In genomic region chr10:123442901-123443300, GRCh38 we compare ENCODE assay signal across 17 cellular contexts.
DNase-seq lines count a peak whose midpoint lies in the region; ATAC-seq, FAIRE-seq and TF ChIP-seq lines count a peak whose summit lies in the region.
"Had no signal": no experiment of that assay in that cellular context is flagged by ENCODE, and none has a peak within 500 bp of the region (broad histone marks: within the 10 kb centered on the region; RNA-seq: fewer than 3 reads in every experiment).

No MANE protein-coding gene starts in this region.

- peak; percentile 97 for FAIRE-seq in GM19239 (lab: Jason Lieb, UNC)
- FAIRE-seq in HTR-8/SVneo (lab: Jason Lieb, UNC) = no peak

- intact Hi-C loops in stomach (cut with DNase I; ENCODE audit: low total_unique reads) = no loop called here
- intact Hi-C loops in heart left ventricle (cut with DNase I) = no loop called here

- H3K4me3 ChIP-seq in stomach (no peak overlapping the region), heart left ventricle (no peak overlapping the region)
- H3K4me3 ChIP-seq: dorsolateral prefrontal cortex, SJSA1 had no signal

- H3K36me3 ChIP-seq in stomach = no peaks in the 10 kb centered on the region
- H3K36me3 ChIP-seq in heart left ventricle = no peaks in the 10 kb centered on the region
- H3K36me3 ChIP-seq: SJSA1 had no signal

- no peak overlapping the region for H3K27ac ChIP-seq in stomach
- H3K27ac ChIP-seq in heart left ventricle = no peak overlapping the region
- H3K27ac ChIP-seq: dorsolateral prefrontal cortex, SJSA1, VCaP had no signal

- ATAC-seq in GM21737 (IDR thresholded peaks at IDR 0.05; ENCODE audit: unreplicated experiment) (peak; percentile 79), HG03103 (IDR thresholded peaks at IDR 0.05; ENCODE audit: low read depth, unreplicated experiment) (peak; percentile 73), heart left ventricle (no peak)

- peak; percentile 72 for DNase-seq in GM10266 (ENCODE audit: extremely low spot score)
- DNase-seq in GM19239 (ENCODE audit: insufficient read length, low spot score) = peak; percentile 77
- DNase-seq in HTR-8/SVneo (ENCODE audit: insufficient read length, low spot score) = no peak
- DNase-seq in stomach = no peak
- DNase-seq in heart left ventricle = no peak
- no peak for DNase-seq in occipital lobe (lab: John Stamatoyannopoulos, UW)
- DNase-seq: activated T-cell treated with anti-CD3 and anti-CD28 coated beads, Interleukin-2, amount 50 U/mL, for 24 hours; amygdala; Caco-2; dorsolateral prefrontal cortex; foreskin fibroblast; islet precursor cell; NCI-H524 had no signal

- H3K4me1 ChIP-seq in stomach (no peaks in the 10 kb centered on the region), heart left ventricle (no peaks in the 10 kb centered on the region)
- H3K4me1 ChIP-seq: Caco-2, SJSA1 had no signal

- no peak for TF ChIP-seq EP300 in stomach (IDR thresholded peaks at IDR 0.05)

- TF ChIP-seq CTCF in GM10266 (IDR thresholded peaks at IDR 0.05; ENCODE audit: control insufficient read depth, insufficient read depth, low read depth, missing control alignments) (no peak), stomach (IDR thresholded peaks at IDR 0.05) (no peak), heart left ventricle (IDR thresholded peaks at IDR 0.05) (no peak)

- peaks cover 0 to 8% (median 0%) of the 10 kb centered on the region in 3 donors for H3K27me3 ChIP-seq in stomach
- peaks cover 0 to 2% (median 0%) of the 10 kb centered on the region in 9 donors for H3K27me3 ChIP-seq in heart left ventricle
- H3K27me3 ChIP-seq: SJSA1 had no signal

- no peaks in the 10 kb centered on the region for H3K9me3 ChIP-seq in stomach
- H3K9me3 ChIP-seq in heart left ventricle = no peaks in the 10 kb centered on the region
- H3K9me3 ChIP-seq: Caco-2, SJSA1 had no signal

- TF ChIP-seq POLR2A in stomach (IDR thresholded peaks at IDR 0.05) = no peak
- no peak for TF ChIP-seq POLR2A in heart left ventricle (IDR thresholded peaks at IDR 0.05)

- 69 to 88% (median 81%) methylated on average over 4 of the region's 4 CpGs for WGBS in stomach, 5 donors
- WGBS in heart left ventricle, 4 donors = 79 to 93% (median 91%) methylated on average over 4 of the region's 4 CpGs

Comparison
In these comparisons a context has a peak if more than half of its experiments do, and no peak if none do; other contexts are left out.
1. DNase-seq: peak in GM10266 (single experiment) and GM19239 (single experiment); none in HTR-8/SVneo (single experiment), stomach (single experiment), heart left ventricle (0 of 5) and occipital lobe (single experiment).
2. ATAC-seq: peak in GM21737 (single experiment) and HG03103 (single experiment); none in heart left ventricle (0 of 4).